In the genomic region with DNA sequence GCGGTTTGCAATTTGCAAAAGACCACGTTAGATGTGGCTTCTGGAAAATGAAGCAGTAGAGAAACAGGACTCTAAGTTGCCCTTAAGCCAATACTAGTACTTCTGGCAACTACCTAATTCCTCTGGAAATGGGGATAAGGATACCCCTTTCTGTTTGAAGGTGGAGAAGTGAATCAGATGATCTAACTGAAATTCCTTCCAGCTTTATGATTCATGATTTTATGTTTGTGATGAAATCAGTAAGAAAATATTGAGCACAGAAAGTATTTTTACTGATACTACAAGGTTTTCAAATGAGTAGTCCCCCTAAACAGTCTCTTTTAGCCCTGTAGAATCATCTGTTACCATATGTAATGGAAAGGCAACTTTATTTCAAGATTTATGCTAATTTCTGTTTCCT, we compare ENCODE assay signal across 26 cellular contexts.
A peak's percentile ranks its signal among the peaks of the same experiment; 100 is the strongest.
DNase-seq lines count a peak whose midpoint lies in the region; ATAC-seq and TF ChIP-seq lines count a peak whose summit lies in the region.
"Had no signal": no experiment of that assay in that cellular context is flagged by ENCODE, and none has a peak within 500 bp of the region (broad histone marks: within the 10 kb centered on the region; RNA-seq: fewer than 3 reads in every experiment).

No MANE protein-coding gene starts in this region.

- BruUV-seq in PC-3 (replicated peaks; lab: Mats Ljungman, UMichigan): no TSS peak

- H3K36me3 ChIP-seq in PC-3 (ENCODE audit: low read depth, low read length) (no peaks in the 10 kb centered on the region), uterus (no peaks in the 10 kb centered on the region), vagina (no peaks in the 10 kb centered on the region)
- H3K36me3 ChIP-seq: ascending aorta, Peyer's patch had no signal

- TF ChIP-seq POLR2A in uterus (IDR thresholded peaks at IDR 0.05) (no peak), vagina (IDR thresholded peaks at IDR 0.05) (no peak)

- DNase-seq in GM03348 (ENCODE audit: low spot score) (peak; percentile 20), PC-3 (peak; percentile 61), chondrocyte (ENCODE audit: low spot score) (no peak), kidney tubule cell (ENCODE audit: low spot score) (peak; percentile 25), uterus (no peak), vagina (ENCODE audit: extremely low spot score in 2 of 2) (no peak), HPDE6-E6E7 (ENCODE audit: extremely low spot score) (no peak)
- no peak for DNase-seq in effector CD4-positive, alpha-beta T cell
- DNase-seq: activated CD4-positive, alpha-beta T cell treated with anti-CD3 and anti-CD28 coated beads, Interleukin-2, amount 10 ng/mL, durations not matched to agents 24 days and 14 days; activated CD8-positive, alpha-beta memory T cell treated with anti-CD3 and anti-CD28 coated beads, Interleukin-2, amount 10 ng/mL, durations not matched to agents 7 days and 5 days; effector memory CD8-positive, alpha-beta T cell; hippocampal formation; mucosa of descending colon; NCI-H1105 treated with DMSO at 0.1 percent for 48 hours; NCI-H2081; NCI-H446 treated with DMSO at 0.1 percent for 48 hours; Peyer's patch; stimulated activated CD4-positive, alpha-beta T cell treated with anti-CD3 and anti-CD28 coated beads, Interleukin-1b, Interleukin-23, amount 100 ng/mL, for 48 hours; stimulated activated naive B cell treated with anti-CD40 and anti-IgM and Interleukin-4, amounts not matched to agents 10 μg/mL and 1 μg/mL and 100 μg/mL, for 72 hours had no signal

- H3K27ac Mint-ChIP-seq in chondrocyte (ENCODE audit: unreplicated experiment): peak overlapping the region; percentile 80
- H3K27ac Mint-ChIP-seq: activated CD4-positive, alpha-beta T cell treated with anti-CD3 and anti-CD28 coated beads, Interleukin-2, amount 10 ng/mL, durations not matched to agents 24 days and 14 days; activated CD8-positive, alpha-beta memory T cell treated with anti-CD3 and anti-CD28 coated beads, Interleukin-2, amount 10 ng/mL, durations not matched to agents 7 days and 5 days; GM23338; stimulated activated naive B cell treated with anti-CD40 and anti-IgM and Interleukin-4, amounts not matched to agents 10 μg/mL and 1 μg/mL and 100 μg/mL, for 72 hours; T-helper 2 cell treated with Interferon-gamma antibody and Interleukin-4, amounts not matched to agents 5 μg/mL and 100 μg/mL, for 36 hours had no signal

- no peaks in the 10 kb centered on the region for H3K27me3 ChIP-seq in PC-3 (ENCODE audit: low read length)
- H3K27me3 ChIP-seq in uterus: no peaks in the 10 kb centered on the region
- H3K27me3 ChIP-seq in vagina: no peaks in the 10 kb centered on the region
- H3K27me3 ChIP-seq: ascending aorta, Peyer's patch had no signal

- no peaks in the 10 kb centered on the region for H3K27me3 Mint-ChIP-seq in chondrocyte (ENCODE audit: low read depth)
- H3K27me3 Mint-ChIP-seq: activated naive CD4-positive, alpha-beta T cell treated with anti-CD3 and anti-CD28 coated beads, Interleukin-2, amount 50 U/mL, for 24 hours; effector memory CD8-positive, alpha-beta T cell; stimulated activated naive B cell treated with anti-CD40 and anti-IgM and Interleukin-4, amounts not matched to agents 10 μg/mL and 1 μg/mL and 100 μg/mL, for 72 hours had no signal

- intact Hi-C loops in PC-3 (cut with micrococcal nuclease): loop anchor here (5.0 kb wide), 3 partner anchors 101 to 259 kb away; no protein-coding TSS in a partner anchor
- intact Hi-C loops in uterus (cut with DNase I; ENCODE audit: low total_unique reads): no loop called here
- intact Hi-C loops in vagina (cut with DNase I): no loop called here

- peak overlapping the region; percentile 46 for H3K4me2 ChIP-seq in PC-3 (ENCODE audit: low read length)
- H3K4me2 ChIP-seq: GM23338 had no signal

- H3K4me1 Mint-ChIP-seq in chondrocyte (ENCODE audit: low read depth): peaks cover 65% of the 10 kb centered on the region
- H3K4me1 Mint-ChIP-seq: GM23338 had no signal

- H3F3A ChIP-seq in PC-3 (ENCODE audit: low read length, unreplicated experiment): no peaks in the 10 kb centered on the region

- H3K4me1 ChIP-seq in PC-3 (ENCODE audit: insufficient read depth, low read length) (peaks cover 44% of the 10 kb centered on the region), uterus (no peaks in the 10 kb centered on the region), vagina (no peaks in the 10 kb centered on the region)
- H3K4me1 ChIP-seq: Peyer's patch had no signal

- H3K9ac ChIP-seq in PC-3 (ENCODE audit: low read length): no peak overlapping the region

- H3K9me3 Mint-ChIP-seq in chondrocyte (ENCODE audit: low read depth): peaks cover 4% of the 10 kb centered on the region
- H3K9me3 Mint-ChIP-seq: activated naive CD4-positive, alpha-beta T cell treated with anti-CD3 and anti-CD28 coated beads, Interleukin-2, amount 50 U/mL, for 24 hours; GM23338 had no signal

- no peak overlapping the region for H3K4me3 ChIP-seq in PC-3 (ENCODE audit: low read length)
- H3K4me3 ChIP-seq in uterus: no peak overlapping the region
- H3K4me3 ChIP-seq in vagina: no peak overlapping the region
- H3K4me3 ChIP-seq: ascending aorta, GM23338, mucosa of descending colon, Peyer's patch had no signal

- no peaks in the 10 kb centered on the region for H3K9me2 ChIP-seq in PC-3 (replicated peaks; ENCODE audit: low read length)

- CTCF ChIA-PET in PC-3 (lab: Charles Lee): interaction anchor here (0.7 kb wide), 1 partner anchor 13 kb away, joined by 4 read pairs; no protein-coding TSS in a partner anchor

- H3K79me2 ChIP-seq in PC-3 (ENCODE audit: low read length): no peaks in the 10 kb centered on the region

- H3K27ac ChIP-seq in PC-3 (ENCODE audit: low read length) (peak overlapping the region; percentile 21; the same call in 1 of the 2 replicates), uterus (no peak overlapping the region), vagina (no peak overlapping the region)
- H3K27ac ChIP-seq: ascending aorta, C4-2B, Peyer's patch, VCaP had no signal

- no peaks in the 10 kb centered on the region for H3K36me3 Mint-ChIP-seq in chondrocyte (ENCODE audit: low read depth)

- POLR2A ChIA-PET in PC-3 (lab: Charles Lee; ENCODE audit: unreplicated experiment): no interaction called here

- H3K9me3 ChIP-seq in PC-3 (ENCODE audit: low read length) (no peaks in the 10 kb centered on the region), uterus (no peaks in the 10 kb centered on the region), vagina (no peaks in the 10 kb centered on the region)
- H3K9me3 ChIP-seq: ascending aorta, mucosa of descending colon, Peyer's patch had no signal

- TF ChIP-seq CTCF in PC-3 (conservative IDR thresholded peaks at IDR 0.05; ENCODE audit: low read depth, low read length): no peak
- TF ChIP-seq CTCF in chondrocyte (IDR thresholded peaks at IDR 0.05): no peak
- no peak for TF ChIP-seq CTCF in uterus (IDR thresholded peaks at IDR 0.05)
- TF ChIP-seq CTCF in vagina (IDR thresholded peaks at IDR 0.05): no peak

- H2AFZ ChIP-seq in PC-3 (ENCODE audit: low read length): no peak overlapping the region
- H2AFZ ChIP-seq: GM23338 had no signal

- H3K4me3 Mint-ChIP-seq in chondrocyte (ENCODE audit: unreplicated experiment): no peak overlapping the region
- H3K4me3 Mint-ChIP-seq: activated CD4-positive, alpha-beta T cell treated with anti-CD3 and anti-CD28 coated beads, Interleukin-2, amount 10 ng/mL, durations not matched to agents 24 days and 14 days; activated CD8-positive, alpha-beta memory T cell treated with anti-CD3 and anti-CD28 coated beads, Interleukin-2, amount 10 ng/mL, durations not matched to agents 7 days and 5 days; activated naive CD4-positive, alpha-beta T cell treated with anti-CD3 and anti-CD28 coated beads, Interleukin-2, amount 50 U/mL, for 24 hours; effector memory CD8-positive, alpha-beta T cell; GM23338; stimulated activated naive B cell treated with anti-CD40 and anti-IgM and Interleukin-4, amounts not matched to agents 10 μg/mL and 1 μg/mL and 100 μg/mL, for 72 hours; T-helper 2 cell treated with Interferon-gamma antibody and Interleukin-4, amounts not matched to agents 5 μg/mL and 100 μg/mL, for 36 hours had no signal

- H4K20me1 ChIP-seq in PC-3 (ENCODE audit: low read length): no peaks in the 10 kb centered on the region

- no peak; the same call in 1 of the 2 replicates for ATAC-seq in PC-3
- ATAC-seq: activated CD8-positive, alpha-beta memory T cell treated with anti-CD3 and anti-CD28 coated beads, Interleukin-2, amount 10 ng/mL, durations not matched to agents 7 days and 5 days; effector memory CD8-positive, alpha-beta T cell; GM23338; HepG2; stimulated activated naive B cell treated with anti-CD40 and anti-IgM and Interleukin-4, amounts not matched to agents 10 μg/mL and 1 μg/mL and 100 μg/mL, for 72 hours had no signal

Comparison
In these comparisons a context has a peak if more than half of its experiments do, and no peak if none do; other contexts are left out.
1. DNase-seq: peak in GM03348 (single experiment), PC-3 (single experiment) and kidney tubule cell (single experiment); none in chondrocyte (single experiment), uterus (0 of 2), vagina (0 of 2), HPDE6-E6E7 (single experiment) and effector CD4-positive, alpha-beta T cell (single experiment).